In genomic region chr19:18532208-18532890, GRCh38 we compare ENCODE assay signal across 22 cellular contexts.
"Had no signal": no experiment of that assay in that cellular context is flagged by ENCODE, and none has a peak within 500 bp of the region (broad histone marks: within the 10 kb centered on the region; RNA-seq: fewer than 3 reads in every experiment).

No MANE protein-coding gene starts in this region.

- H3K36me3 ChIP-seq: colonic mucosa had no signal

- FAIRE-seq: endothelial cell of umbilical vein, kidney, urothelium cell line had no signal

- H3K27ac ChIP-seq: colonic mucosa, foreskin keratinocyte, left ventricle myocardium inferior, lower lobe of right lung, sigmoid colon, skin epidermis, stomach had no signal

- H3K27ac Mint-ChIP-seq: endodermal cell, memory B cell, mesothelial cell of epicardium, nephron had no signal

- H3K9me3 ChIP-seq: colonic mucosa, left ventricle myocardium inferior, lower lobe of right lung, sigmoid colon, stomach had no signal

- H3K4me1 Mint-ChIP-seq: endodermal cell, memory B cell, mesothelial cell of epicardium, nephron had no signal

- H3K9me3 Mint-ChIP-seq: endodermal cell, memory B cell, mesothelial cell of epicardium, nephron had no signal

- H3K27me3 Mint-ChIP-seq: memory B cell had no signal

- ATAC-seq: foreskin keratinocyte had no signal

- H3K4me3 Mint-ChIP-seq: endodermal cell, memory B cell, mesothelial cell of epicardium, nephron had no signal

- H3K27me3 ChIP-seq: colonic mucosa, foreskin keratinocyte, sigmoid colon, stomach had no signal

- H3K4me3 ChIP-seq: colonic mucosa, left ventricle myocardium inferior, lower lobe of right lung, sigmoid colon, skin epidermis, stomach had no signal

- H3K4me1 ChIP-seq: colonic mucosa, foreskin keratinocyte, sigmoid colon, stomach had no signal

- DNase-seq: colonic mucosa; effector CD4-positive, alpha-beta T cell; endodermal cell; erythroblast; foreskin keratinocyte; kidney; left cardiac atrium; left ventricle myocardium inferior; lower lobe of right lung; posterior cingulate gyrus; sigmoid colon; stimulated activated CD4-positive, alpha-beta T cell treated with anti-CD3 and anti-CD28 coated beads, Interleukin-2, amount 100 ng/mL, for 24 hours; stimulated activated CD4-positive, alpha-beta T cell treated with anti-CD3 and anti-CD28 coated beads, Interleukin-4, amount 100 ng/mL, for 4 hours; stimulated activated naive CD4-positive, alpha-beta T cell; stomach; trophoblast cell had no signal
